Comparison of ENCODE assay signal across 1 cellular context in genomic region chr15:28099555-28100140, GRCh38.
TF ChIP-seq lines count a peak whose summit lies in the region.

No MANE protein-coding gene starts in this region.

TF ChIP-seq in IMR-90, 13 proteins besides CTCF, POLR2A, EP300 and RAD21:
- TF ChIP-seq ELK1 (IDR thresholded peaks at IDR 0.05; ENCODE audit: borderline replicate concordance, low read depth, low read length) (no peak), MXI1 (IDR thresholded peaks at IDR 0.05; ENCODE audit: borderline replicate concordance, low read depth, low read length) (no peak), BHLHE40 (IDR thresholded peaks at IDR 0.05; ENCODE audit: low read depth, low read length) (no peak), CEBPB (IDR thresholded peaks at IDR 0.05; ENCODE audit: low read depth, low read length) (no peak), RFX5 (IDR thresholded peaks at IDR 0.05; ENCODE audit: low read depth, low read length) (no peak), SMC3 (IDR thresholded peaks at IDR 0.05; ENCODE audit: low read depth, low read length) (no peak), RCOR1 (IDR thresholded peaks at IDR 0.05; ENCODE audit: insufficient replicate concordance, low read length) (no peak), MAZ (IDR thresholded peaks at IDR 0.05; ENCODE audit: borderline replicate concordance, low read depth, low read length) (no peak), NFE2L2 (IDR thresholded peaks at IDR 0.05; ENCODE audit: low read depth, low read length) (no peak), MAFK (IDR thresholded peaks at IDR 0.05; ENCODE audit: low read depth, low read length) (no peak), CHD1 (IDR thresholded peaks at IDR 0.05; ENCODE audit: low read depth, low read length) (no peak), USF2 (IDR thresholded peaks at IDR 0.05; ENCODE audit: low read depth, low read length) (no peak), FOS (IDR thresholded peaks at IDR 0.05; ENCODE audit: low read depth, low read length) (no peak)
TF ChIP-seq in IMR-90: peak in this region for 0.
